33 cellular contexts compared by ENCODE assay signal in the genomic region with DNA sequence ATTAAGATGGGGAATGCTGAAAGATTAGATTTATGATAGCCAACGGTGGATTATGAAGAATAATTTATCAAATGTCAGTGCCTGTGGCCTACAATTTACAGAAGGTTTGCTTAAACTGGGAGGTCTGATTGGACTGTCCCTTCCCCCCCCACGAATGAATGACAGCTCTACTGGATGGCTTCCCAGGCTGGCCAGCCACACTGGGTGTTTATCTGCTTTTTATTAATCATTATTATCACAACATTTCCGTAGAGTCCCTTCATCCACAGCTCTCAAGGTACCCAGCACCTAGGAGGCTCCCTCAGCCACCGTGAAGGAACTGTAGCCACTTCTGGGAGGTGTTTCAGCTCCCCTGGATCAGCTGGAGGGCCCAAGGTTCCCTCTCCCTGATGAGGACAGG.
"Had no signal": no experiment of that assay in that cellular context is flagged by ENCODE, and none has a peak within 500 bp of the region (broad histone marks: within the 10 kb centered on the region; RNA-seq: fewer than 3 reads in every experiment).

No MANE protein-coding gene starts in this region.

- H3K9me3 ChIP-seq: colonic mucosa had no signal

- H3K27me3 Mint-ChIP-seq: activated B cell treated with CpG ODN at 0.5 μM for 24 hours; activated CD8-positive, alpha-beta T cell treated with anti-CD3 and anti-CD28 coated beads for 36 hours; activated naive CD8-positive, alpha-beta T cell; activated T-helper 17 cell treated with anti-CD3 and anti-CD28 coated beads, Interleukin-2, amount 50 U/mL, for 72 hours; T-helper 17 cell had no signal

- FAIRE-seq: astrocyte, endometrium, endothelial cell of umbilical vein, frontal cortex had no signal

- DNase-seq: activated B cell treated with CpG ODN at 0.5 μM for 24 hours; activated CD4-positive, alpha-beta T cell treated with anti-CD3 and anti-CD28 coated beads for 48 hours; activated CD4-positive, alpha-beta T cell treated with anti-CD3 and anti-CD28 coated beads, Interleukin-2, amount 50 U/mL, for 1 hour; activated CD4-positive, alpha-beta T cell treated with anti-CD3 and anti-CD28 coated beads, Interleukin-2, amount 50 U/mL, for 48 hours; activated CD8-positive, alpha-beta memory T cell treated with anti-CD3 and anti-CD28 coated beads for 24 hours; activated CD8-positive, alpha-beta T cell treated with anti-CD3 and anti-CD28 coated beads for 36 hours; activated effector memory CD4-positive, alpha-beta T cell treated with Interleukin-2 at 50 U/mL for 16 hours; activated gamma-delta T cell treated with Interleukin-2 at 50 U/mL for 16 hours; activated naive CD4-positive, alpha-beta T cell treated with anti-CD3 and anti-CD28 coated beads, Interleukin-2, amount 50 U/mL, for 16 hours; activated naive CD4-positive, alpha-beta T cell treated with Interleukin-2 at 50 U/mL for 16 hours; activated T-cell treated with anti-CD3 and anti-CD28 coated beads, Interleukin-2, amount 50 U/mL, for 4 hours; amniotic stem cell; anterior cingulate cortex; brain microvascular endothelial cell; caudate nucleus; colonic mucosa; effector CD8-positive, alpha-beta T cell; foreskin fibroblast; head of caudate nucleus; T-helper 1 cell; T-helper 17 cell; T1000; WERI-Rb-1 had no signal

- H3K36me3 ChIP-seq: brain microvascular endothelial cell, colonic mucosa, WERI-Rb-1 had no signal

- ATAC-seq: activated CD4-positive, CD25-positive, alpha-beta regulatory T cell treated with anti-CD3 and anti-CD28 coated beads, Interleukin-2, amount 50 U/mL, for 24 hours; activated CD8-positive, alpha-beta T cell treated with anti-CD3 and anti-CD28 coated beads for 36 hours; activated T-cell treated with anti-CD3 and anti-CD28 coated beads, Interleukin-2, amount 50 U/mL, for 4 hours; activated T-helper 17 cell treated with anti-CD3 and anti-CD28 coated beads, Interleukin-2, amount 50 U/mL, for 72 hours; esophagus mucosa; T-helper 17 cell had no signal

- H3K27ac Mint-ChIP-seq: activated B cell treated with CpG ODN at 0.5 μM for 24 hours; activated CD8-positive, alpha-beta T cell treated with anti-CD3 and anti-CD28 coated beads for 36 hours; activated naive CD8-positive, alpha-beta T cell; activated T-helper 17 cell treated with anti-CD3 and anti-CD28 coated beads, Interleukin-2, amount 50 U/mL, for 72 hours; T-helper 17 cell; T-helper 2 cell treated with Interferon-gamma antibody and Interleukin-4, amounts not matched to agents 5 μg/mL and 100 μg/mL, for 36 hours had no signal

- H3K27ac ChIP-seq: brain microvascular endothelial cell, colonic mucosa, epithelial cell of prostate, WERI-Rb-1 had no signal

- H3K27me3 ChIP-seq: brain microvascular endothelial cell, colonic mucosa had no signal

- H3K4me3 Mint-ChIP-seq: activated B cell treated with CpG ODN at 0.5 μM for 24 hours; activated CD8-positive, alpha-beta T cell treated with anti-CD3 and anti-CD28 coated beads for 36 hours; activated naive CD8-positive, alpha-beta T cell; activated T-cell treated with anti-CD3 and anti-CD28 coated beads, Interleukin-2, amount 50 U/mL, for 4 hours; activated T-helper 17 cell treated with anti-CD3 and anti-CD28 coated beads, Interleukin-2, amount 50 U/mL, for 72 hours; T-helper 17 cell; T-helper 2 cell treated with Interferon-gamma antibody and Interleukin-4, amounts not matched to agents 5 μg/mL and 100 μg/mL, for 36 hours had no signal

- H3K4me1 ChIP-seq: colonic mucosa had no signal

- H3K4me3 ChIP-seq: colonic mucosa had no signal
